In genomic region chr19:1019616-1019961, GRCh38 we compare ENCODE assay signal across 1 cellular context.
TF ChIP-seq lines count a peak whose summit lies in the region.

No MANE protein-coding gene starts in this region.

TF ChIP-seq in K562, 482 proteins besides CTCF, POLR2A, EP300 and RAD21:
- TF ChIP-seq FOXM1 (IDR thresholded peaks at IDR 0.05; ENCODE audit: low read depth) (no peak), FOXM1 (CRISPR knock-in tag; IDR thresholded peaks at IDR 0.05; ENCODE audit: low read depth) (0 out of 2 replicates have a peak, but pooled peaks have one; percentile 38), POLR2G (IDR thresholded peaks at IDR 0.05; ENCODE audit: low read depth, low read length) (peak; percentile 65), RBFOX2 (IDR thresholded peaks at IDR 0.05; ENCODE audit: low read depth, low read length) (peak; percentile 55; the same call in 1 of the 2 replicates), TFAP4 (CRISPR knock-in tag; IDR thresholded peaks at IDR 0.05; ENCODE audit: borderline replicate concordance) (no peak; the same call in 1 of the 2 replicates), BDP1 (IDR thresholded peaks at IDR 0.05; ENCODE audit: insufficient read depth, insufficient read length) (no peak)
